19 cellular contexts compared by ENCODE assay signal in the genomic region with DNA sequence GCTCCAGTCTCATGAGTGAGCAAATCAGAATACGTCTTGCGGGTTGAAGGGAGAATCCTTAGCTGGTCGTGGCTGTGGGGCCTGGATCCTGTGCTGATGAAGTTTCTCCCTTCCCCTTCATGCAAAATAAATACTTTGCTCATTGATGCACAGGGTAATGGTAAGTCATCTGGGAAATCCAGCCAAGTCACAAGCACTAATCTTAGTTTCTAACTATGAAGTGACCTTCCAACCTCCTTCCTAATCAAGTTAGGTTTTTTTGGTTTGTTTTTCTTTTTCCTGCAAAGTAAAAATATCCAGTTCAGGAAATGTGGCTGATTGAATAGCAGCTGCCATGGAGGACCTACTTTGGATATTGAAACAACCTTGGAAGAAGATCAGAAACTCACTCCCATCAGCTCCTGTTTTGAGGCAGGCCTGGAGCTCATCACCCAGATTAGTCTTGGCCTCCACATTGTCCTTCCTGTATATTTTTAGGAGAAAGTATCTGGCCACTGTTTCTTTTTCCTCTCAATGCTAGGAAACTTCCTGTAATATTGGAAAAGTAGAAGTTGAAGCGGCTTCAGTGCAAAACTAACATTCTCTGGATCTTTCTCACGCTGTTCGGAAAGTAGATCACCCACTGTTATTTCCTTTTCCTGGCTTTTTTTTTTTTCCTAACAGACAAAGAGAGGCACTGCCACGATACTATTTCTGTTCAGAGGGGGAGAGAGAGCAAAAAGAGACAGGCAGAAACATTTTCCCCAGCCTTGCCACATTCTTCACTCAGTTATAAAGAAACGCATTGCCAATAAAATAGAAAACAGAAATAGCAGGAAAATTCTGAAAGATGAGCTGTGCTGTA. TPM values are rescaled to one million over a fixed set of nuclear protein-coding genes. Genes with fewer than 3 reads are reported as not detected.
DNase-seq lines count a peak whose midpoint lies in the region; ATAC-seq and TF ChIP-seq lines count a peak whose summit lies in the region.
"Had no signal": no experiment of that assay in that cellular context is flagged by ENCODE, and none has a peak within 500 bp of the region (broad histone marks: within the 10 kb centered on the region; RNA-seq: fewer than 3 reads in every experiment).

No MANE protein-coding gene starts in this region.

- intact Hi-C loops in esophagus muscularis mucosa (cut with DNase I) = no loop called here
- intact Hi-C loops in CD8-positive, alpha-beta T cell (cut with DNase I, micrococcal nuclease) = no loop called here

- no peaks in the 10 kb centered on the region for H3K27me3 ChIP-seq in esophagus muscularis mucosa
- H3K27me3 ChIP-seq in CD8-positive, alpha-beta T cell (ENCODE audit: insufficient read depth, low read length) = no peaks in the 10 kb centered on the region
- H3K27me3 ChIP-seq: suprapubic skin had no signal

- H3K4me3 ChIP-seq in SK-N-MC = no peak overlapping the region
- no peak overlapping the region for H3K4me3 ChIP-seq in esophagus muscularis mucosa
- no peak overlapping the region for H3K4me3 ChIP-seq in CD8-positive, alpha-beta T cell (ENCODE audit: low read depth, low read length)
- H3K4me3 ChIP-seq: PC-9, suprapubic skin had no signal

- POLR2A ChIA-PET in WTC11 (lab: Charles Lee) = interaction anchor here (0.7 kb wide), 1 partner anchor 1454 kb away, joined by 4 read pairs; no protein-coding TSS in a partner anchor
- POLR2A ChIA-PET in CD8-positive, alpha-beta T cell (lab: Charles Lee) = interaction anchor here (0.7 kb wide), 1 partner anchor 92 kb away, joined by 3 read pairs; no protein-coding TSS in a partner anchor

- CTCF ChIA-PET in WTC11 (lab: Charles Lee) = interaction anchor here (0.8 to 1.4 kb wide), 2 partner anchors 9 to 39 kb away, joined by 3 to 4 read pairs; no protein-coding TSS in a partner anchor
- CTCF ChIA-PET in CD8-positive, alpha-beta T cell (lab: Charles Lee) = no interaction called here

- no peak overlapping the region for H3K4me3 Mint-ChIP-seq in WTC11
- no peak overlapping the region for H3K4me3 Mint-ChIP-seq in CD8-positive, alpha-beta T cell

- no peaks in the 10 kb centered on the region for H3K9me3 ChIP-seq in SK-N-MC (ENCODE audit: low read depth, low read length)
- no peaks in the 10 kb centered on the region for H3K9me3 ChIP-seq in esophagus muscularis mucosa
- H3K9me3 ChIP-seq in CD8-positive, alpha-beta T cell (ENCODE audit: low read length) = no peaks in the 10 kb centered on the region
- H3K9me3 ChIP-seq: suprapubic skin had no signal

- H3K27ac ChIP-seq in SK-N-MC = peak overlapping the region; percentile 17; the same call in 1 of the 2 replicates
- H3K27ac ChIP-seq in esophagus muscularis mucosa (replicated peaks in 1 of 4) = peak overlapping the region in 3 of 4 donors; percentile 10 to 53 (median 23)
- no peak overlapping the region for H3K27ac ChIP-seq in CD8-positive, alpha-beta T cell (ENCODE audit: low read depth, low read length)
- H3K27ac ChIP-seq: PC-9, suprapubic skin had no signal

- no peaks in the 10 kb centered on the region for H3K27me3 Mint-ChIP-seq in WTC11 (ENCODE audit: low read depth)
- H3K27me3 Mint-ChIP-seq in CD8-positive, alpha-beta T cell (ENCODE audit: low read depth) = no peaks in the 10 kb centered on the region

- no peak overlapping the region for H3K9ac ChIP-seq in SK-N-MC (ENCODE audit: insufficient read length)

- no peaks in the 10 kb centered on the region for H3K36me3 Mint-ChIP-seq in WTC11
- H3K36me3 Mint-ChIP-seq in CD8-positive, alpha-beta T cell = no peaks in the 10 kb centered on the region

- WGBS in esophagus muscularis mucosa = 58% methylated on average over 7 of the region's 8 CpGs

- H3K4me1 ChIP-seq in esophagus muscularis mucosa = peaks cover 14 to 18% (median 16%) of the 10 kb centered on the region in 4 donors
- no peaks in the 10 kb centered on the region for H3K4me1 ChIP-seq in CD8-positive, alpha-beta T cell (ENCODE audit: insufficient read depth, low read length)

- H3K27ac Mint-ChIP-seq in WTC11 = no peak overlapping the region
- no peak overlapping the region for H3K27ac Mint-ChIP-seq in CD8-positive, alpha-beta T cell

- no peaks in the 10 kb centered on the region for H3K4me1 Mint-ChIP-seq in WTC11
- H3K4me1 Mint-ChIP-seq in CD8-positive, alpha-beta T cell (ENCODE audit: low read depth) = no peaks in the 10 kb centered on the region

- ATAC-seq in HG03354 (IDR thresholded peaks at IDR 0.05; ENCODE audit: poor library complexity, severe bottlenecking, unreplicated experiment) = no peak
- ATAC-seq in WTC11 = no peak
- no peak for ATAC-seq in CD8-positive, alpha-beta T cell

- no peak for TF ChIP-seq POLR2A in esophagus muscularis mucosa (IDR thresholded peaks at IDR 0.05; ENCODE audit: low read depth)

- DNase-seq in SK-N-MC (ENCODE audit: low read depth, low spot score) (no peak), esophagus muscularis mucosa (ENCODE audit: extremely low spot score) (no peak), lung microvascular endothelial cell (ENCODE audit: low read depth in 2 of 2) (peak; percentile 88 to 94), superior temporal gyrus (ENCODE audit: extremely low spot score) (peak; percentile 28), CD1c-positive myeloid dendritic cell (ENCODE audit: extremely low spot score) (no peak), WTC11 (ENCODE audit: low spot score) (no peak)
- no peak for DNase-seq in CD8-positive, alpha-beta T cell
- DNase-seq: activated CD4-positive, CD25-positive, alpha-beta regulatory T cell; C1 segment of cervical spinal cord; cerebellar nuclear complex; DND-41; erythroblast; HCEC 1CT; KG1; NCI-H1417; NCI-H510A treated with DMSO at 0.1 percent for 48 hours; PC-9 had no signal

- no peaks in the 10 kb centered on the region for H3K9me3 Mint-ChIP-seq in WTC11
- H3K9me3 Mint-ChIP-seq in CD8-positive, alpha-beta T cell = peaks cover 9% of the 10 kb centered on the region

- TF ChIP-seq EP300 in esophagus muscularis mucosa (IDR thresholded peaks at IDR 0.05) = no peak

- no peaks in the 10 kb centered on the region for H3K36me3 ChIP-seq in SK-N-MC (ENCODE audit: insufficient read depth, low read length)
- no peaks in the 10 kb centered on the region for H3K36me3 ChIP-seq in esophagus muscularis mucosa
- H3K36me3 ChIP-seq in CD8-positive, alpha-beta T cell (ENCODE audit: insufficient read depth, low read length) = no peaks in the 10 kb centered on the region
- H3K36me3 ChIP-seq: suprapubic skin had no signal

- TF ChIP-seq CTCF in esophagus muscularis mucosa (IDR thresholded peaks at IDR 0.05) (no peak), WTC11 (IDR thresholded peaks at IDR 0.05) (no peak)
- no peak for TF ChIP-seq CTCF in CD8-positive, alpha-beta T cell (IDR thresholded peaks at IDR 0.05)

TF ChIP-seq in WTC11, 78 proteins besides CTCF, POLR2A, EP300 and RAD21 (continues in another document):
- TF ChIP-seq, protein P1, sequence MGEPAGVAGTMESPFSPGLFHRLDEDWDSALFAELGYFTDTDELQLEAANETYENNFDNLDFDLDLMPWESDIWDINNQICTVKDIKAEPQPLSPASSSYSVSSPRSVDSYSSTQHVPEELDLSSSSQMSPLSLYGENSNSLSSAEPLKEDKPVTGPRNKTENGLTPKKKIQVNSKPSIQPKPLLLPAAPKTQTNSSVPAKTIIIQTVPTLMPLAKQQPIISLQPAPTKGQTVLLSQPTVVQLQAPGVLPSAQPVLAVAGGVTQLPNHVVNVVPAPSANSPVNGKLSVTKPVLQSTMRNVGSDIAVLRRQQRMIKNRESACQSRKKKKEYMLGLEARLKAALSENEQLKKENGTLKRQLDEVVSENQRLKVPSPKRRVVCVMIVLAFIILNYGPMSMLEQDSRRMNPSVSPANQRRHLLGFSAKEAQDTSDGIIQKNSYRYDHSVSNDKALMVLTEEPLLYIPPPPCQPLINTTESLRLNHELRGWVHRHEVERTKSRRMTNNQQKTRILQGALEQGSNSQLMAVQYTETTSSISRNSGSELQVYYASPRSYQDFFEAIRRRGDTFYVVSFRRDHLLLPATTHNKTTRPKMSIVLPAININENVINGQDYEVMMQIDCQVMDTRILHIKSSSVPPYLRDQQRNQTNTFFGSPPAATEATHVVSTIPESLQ (CRISPR knock-in tag; IDR thresholded peaks at IDR 0.05) = no peak
- TF ChIP-seq, protein P2, sequence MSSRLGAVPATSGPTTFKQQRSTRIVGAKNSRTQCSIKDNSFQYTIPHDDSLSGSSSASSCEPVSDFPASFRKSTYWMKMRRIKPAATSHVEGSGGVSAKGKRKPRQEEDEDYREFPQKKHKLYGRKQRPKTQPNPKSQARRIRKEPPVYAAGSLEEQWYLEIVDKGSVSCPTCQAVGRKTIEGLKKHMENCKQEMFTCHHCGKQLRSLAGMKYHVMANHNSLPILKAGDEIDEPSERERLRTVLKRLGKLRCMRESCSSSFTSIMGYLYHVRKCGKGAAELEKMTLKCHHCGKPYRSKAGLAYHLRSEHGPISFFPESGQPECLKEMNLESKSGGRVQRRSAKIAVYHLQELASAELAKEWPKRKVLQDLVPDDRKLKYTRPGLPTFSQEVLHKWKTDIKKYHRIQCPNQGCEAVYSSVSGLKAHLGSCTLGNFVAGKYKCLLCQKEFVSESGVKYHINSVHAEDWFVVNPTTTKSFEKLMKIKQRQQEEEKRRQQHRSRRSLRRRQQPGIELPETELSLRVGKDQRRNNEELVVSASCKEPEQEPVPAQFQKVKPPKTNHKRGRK (CRISPR knock-in tag; IDR thresholded peaks at IDR 0.05; ENCODE audit: borderline replicate concordance) = no peak
- TF ChIP-seq ZNF416 (CRISPR knock-in tag; IDR thresholded peaks at IDR 0.05) (no peak), SP1 (CRISPR knock-in tag; conservative IDR thresholded peaks at IDR 0.05) (no peak), CREM (CRISPR knock-in tag; IDR thresholded peaks at IDR 0.05) (no peak)
- TF ChIP-seq, protein P3, sequence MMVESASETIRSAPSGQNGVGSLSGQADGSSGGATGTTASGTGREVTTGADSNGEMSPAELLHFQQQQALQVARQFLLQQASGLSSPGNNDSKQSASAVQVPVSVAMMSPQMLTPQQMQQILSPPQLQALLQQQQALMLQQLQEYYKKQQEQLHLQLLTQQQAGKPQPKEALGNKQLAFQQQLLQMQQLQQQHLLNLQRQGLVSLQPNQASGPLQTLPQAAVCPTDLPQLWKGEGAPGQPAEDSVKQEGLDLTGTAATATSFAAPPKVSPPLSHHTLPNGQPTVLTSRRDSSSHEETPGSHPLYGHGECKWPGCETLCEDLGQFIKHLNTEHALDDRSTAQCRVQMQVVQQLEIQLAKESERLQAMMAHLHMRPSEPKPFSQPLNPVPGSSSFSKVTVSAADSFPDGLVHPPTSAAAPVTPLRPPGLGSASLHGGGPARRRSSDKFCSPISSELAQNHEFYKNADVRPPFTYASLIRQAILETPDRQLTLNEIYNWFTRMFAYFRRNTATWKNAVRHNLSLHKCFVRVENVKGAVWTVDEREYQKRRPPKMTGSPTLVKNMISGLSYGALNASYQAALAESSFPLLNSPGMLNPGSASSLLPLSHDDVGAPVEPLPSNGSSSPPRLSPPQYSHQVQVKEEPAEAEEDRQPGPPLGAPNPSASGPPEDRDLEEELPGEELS (CRISPR knock-in tag; IDR thresholded peaks at IDR 0.05) = no peak

RNA-seq across cellular contexts. Expression of a gene that starts 12.2 kb away (rescaled TPM):
- total RNA-seq in esophagus muscularis mucosa (under 1 TPM; 0.13 to 0.83 (median 0.35) TPM), lung microvascular endothelial cell (0.20 and 0.22 TPM in 2 replicates), WTC11 (2021) (0.35 to 0.53 TPM (median 0.41 TPM) in 3 replicates)
- 1 to 10 TPM in 1 of 2 experiments, under 1 TPM in 1; 0.08 to 1.0 TPM for total RNA-seq in CD8-positive, alpha-beta T cell

RNA-seq across cellular contexts. Expression of a gene that starts 30.7 kb away (rescaled TPM):
- total RNA-seq in esophagus muscularis mucosa (10 to 100 TPM; 11.1 to 14.7 (median 12.3) TPM), lung microvascular endothelial cell (21.1 and 24.4 TPM in 2 replicates), WTC11 (2021) (28.3 to 31.8 TPM (median 31.3 TPM) in 3 replicates)
- 10 to 100 TPM; 12.1 to 14.2 TPM for total RNA-seq in CD8-positive, alpha-beta T cell

Comparison
In these comparisons a context has a peak if more than half of its experiments do, and no peak if none do; other contexts are left out.
1. DNase-seq: peak in lung microvascular endothelial cell (2 of 2) and superior temporal gyrus (single experiment); none in SK-N-MC (single experiment), esophagus muscularis mucosa (single experiment), CD1c-positive myeloid dendritic cell (single experiment), WTC11 (single experiment) and CD8-positive, alpha-beta T cell (0 of 7).